Comparison of ENCODE assay signal across 21 cellular contexts in the genomic region with DNA sequence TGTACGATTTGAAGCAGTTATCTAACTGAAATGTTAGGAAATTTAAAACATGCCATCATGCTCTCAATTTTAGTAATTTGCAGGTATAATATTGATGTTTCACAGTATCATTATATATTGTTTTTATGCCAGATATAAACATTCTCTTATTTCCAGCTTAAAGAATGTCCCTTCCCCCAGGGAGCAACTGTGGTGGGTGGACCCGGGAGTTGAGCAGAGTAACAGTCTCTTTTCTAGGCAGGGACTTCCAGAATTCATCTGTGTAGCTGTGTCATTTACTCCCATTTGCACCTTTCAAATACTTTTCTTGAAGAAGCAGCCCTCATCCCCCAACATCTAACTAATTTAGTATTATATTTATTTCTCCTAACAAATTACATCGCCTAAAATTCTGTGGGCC.
"Had no signal": no experiment of that assay in that cellular context is flagged by ENCODE, and none has a peak within 500 bp of the region (broad histone marks: within the 10 kb centered on the region; RNA-seq: fewer than 3 reads in every experiment).

No MANE protein-coding gene starts in this region.

- H3K36me3 Mint-ChIP-seq: natural killer cell, type B pancreatic cell had no signal

- H3K27ac Mint-ChIP-seq: activated naive CD4-positive, alpha-beta T cell treated with anti-CD3 and anti-CD28 coated beads, Interleukin-2, amount 10 ng/mL, durations not matched to agents 7 days and 5 days; activated naive CD8-positive, alpha-beta T cell treated with anti-CD3 and anti-CD28 coated beads, Interleukin-2, amount 50 U/mL, for 24 hours; memory B cell; natural killer cell; type B pancreatic cell had no signal

- H3K4me3 Mint-ChIP-seq: activated naive CD4-positive, alpha-beta T cell treated with anti-CD3 and anti-CD28 coated beads, Interleukin-2, amount 10 ng/mL, durations not matched to agents 7 days and 5 days; activated naive CD8-positive, alpha-beta T cell treated with anti-CD3 and anti-CD28 coated beads, Interleukin-2, amount 50 U/mL, for 24 hours; memory B cell; natural killer cell; type B pancreatic cell had no signal

- H3K9me3 ChIP-seq: gastrocnemius medialis, neutrophil, right lobe of liver, stomach had no signal

- H3K36me3 ChIP-seq: gastrocnemius medialis, neutrophil, right lobe of liver, stomach had no signal

- H3K9ac ChIP-seq: parathyroid adenoma had no signal

- H3K4me3 ChIP-seq: gastrocnemius medialis, right lobe of liver, smooth muscle cell, stomach had no signal

- H3K4me2 ChIP-seq: smooth muscle cell had no signal

- H3K27me3 ChIP-seq: gastrocnemius medialis, neutrophil, right lobe of liver, stomach had no signal

- ATAC-seq: activated naive CD8-positive, alpha-beta T cell treated with anti-CD3 and anti-CD28 coated beads, Interleukin-2, amount 50 U/mL, for 24 hours; esophagus mucosa; gastrocnemius medialis; left ventricle myocardium superior; natural killer cell; right lobe of liver had no signal

- H3K27me3 Mint-ChIP-seq: activated naive CD4-positive, alpha-beta T cell treated with anti-CD3 and anti-CD28 coated beads, Interleukin-2, amount 10 ng/mL, durations not matched to agents 7 days and 5 days; activated naive CD8-positive, alpha-beta T cell treated with anti-CD3 and anti-CD28 coated beads, Interleukin-2, amount 50 U/mL, for 24 hours; memory B cell; type B pancreatic cell had no signal

- H3K27ac ChIP-seq: gastrocnemius medialis, neutrophil, parathyroid adenoma, right lobe of liver, stomach had no signal

- H3K4me1 ChIP-seq: right lobe of liver had no signal

- DNase-seq: activated CD4-positive, alpha-beta T cell treated with anti-CD3 and anti-CD28 coated beads, Interleukin-2, amount 50 U/mL, for 1 hour; activated CD8-positive, alpha-beta memory T cell treated with anti-CD3 and anti-CD28 coated beads, Interleukin-2, amount 50 U/mL, for 48 hours; activated effector memory CD4-positive, alpha-beta T cell treated with Interleukin-2 at 50 U/mL for 16 hours; activated naive CD4-positive, alpha-beta T cell treated with anti-CD3 and anti-CD28 coated beads, Interleukin-2, amount 10 ng/mL, durations not matched to agents 7 days and 5 days; activated naive CD8-positive, alpha-beta T cell treated with anti-CD3 and anti-CD28 coated beads, Interleukin-2, amount 50 U/mL, for 24 hours; activated T-cell treated with anti-CD3 and anti-CD28 coated beads, Interleukin-2, amount 50 U/mL, for 48 hours; anterior cingulate cortex; cortex of kidney; gastrocnemius medialis; head of caudate nucleus; left ventricle myocardium superior; natural killer cell; right lobe of liver; stimulated activated CD4-positive, alpha-beta T cell treated with anti-CD3 and anti-CD28 coated beads, Interleukin-4, amount 100 ng/mL, for 1 hour; stomach had no signal

- H2AFZ ChIP-seq: parathyroid adenoma had no signal

- H3K9me3 Mint-ChIP-seq: activated naive CD4-positive, alpha-beta T cell treated with anti-CD3 and anti-CD28 coated beads, Interleukin-2, amount 10 ng/mL, durations not matched to agents 7 days and 5 days; activated naive CD8-positive, alpha-beta T cell treated with anti-CD3 and anti-CD28 coated beads, Interleukin-2, amount 50 U/mL, for 24 hours; memory B cell; natural killer cell; type B pancreatic cell had no signal
